8 cellular contexts compared by ENCODE assay signal in the genomic region with DNA sequence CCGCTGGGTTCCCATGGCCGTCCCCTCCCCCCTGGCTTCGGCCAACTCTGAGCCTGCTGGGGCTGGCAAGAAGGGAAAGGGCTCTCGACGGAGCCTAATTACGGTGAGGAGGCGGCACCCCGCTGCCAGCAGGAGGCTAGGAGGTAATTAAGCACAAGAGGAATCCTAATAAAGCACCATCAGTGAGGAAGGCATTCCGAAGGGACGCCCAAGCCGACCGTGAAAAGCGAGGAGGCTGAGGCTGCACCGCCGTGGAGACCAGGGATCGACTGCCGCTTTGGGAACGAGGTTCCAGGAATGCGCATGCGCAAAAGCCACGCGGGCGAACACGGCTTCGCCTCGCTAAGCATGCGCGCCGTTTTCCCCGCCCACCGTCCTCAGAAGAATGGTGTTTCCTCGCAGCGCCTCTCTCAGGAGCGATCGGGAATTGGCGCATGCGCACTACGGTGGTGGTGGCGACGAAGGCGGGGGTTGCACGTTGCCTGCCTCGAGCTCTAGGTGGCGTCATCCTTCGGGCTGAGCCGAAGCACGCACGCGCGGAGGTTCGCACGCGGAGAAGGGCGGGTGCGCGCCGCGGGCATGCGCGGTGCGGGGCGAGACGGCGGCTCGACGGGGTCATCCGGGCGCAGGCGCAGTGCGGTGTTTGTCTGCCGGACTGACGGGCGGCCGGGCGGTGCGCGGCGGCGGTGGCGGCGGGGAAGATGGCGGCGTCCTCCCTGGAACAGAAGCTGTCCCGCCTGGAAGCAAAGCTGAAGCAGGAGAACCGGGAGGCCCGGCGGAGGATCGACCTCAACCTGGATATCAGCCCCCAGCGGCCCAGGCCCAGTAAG. TPM values are rescaled to one million over a fixed set of nuclear protein-coding genes. Genes with fewer than 3 reads are reported as not detected.
DNase-seq lines count a peak whose midpoint lies in the region; ATAC-seq and TF ChIP-seq lines count a peak whose summit lies in the region.

Gene MAP2K7, plus strand, starts transcription at position 634 of the 830 bp plus-strand sequence. Its CDS starts 68 bp downstream, at position 702.

- H3K36me3 Mint-ChIP-seq in activated T-cell treated with anti-CD3 and anti-CD28 coated beads, Interleukin-2, amount 50 U/mL, for 24 hours (ENCODE audit: low read depth) = peaks cover 30% of the 10 kb centered on the region

- peaks cover 35% of the 10 kb centered on the region for H3K4me1 Mint-ChIP-seq in activated T-cell treated with anti-CD3 and anti-CD28 coated beads, Interleukin-2, amount 50 U/mL, for 24 hours (ENCODE audit: low read depth)

- H3K27me3 Mint-ChIP-seq in activated T-cell treated with anti-CD3 and anti-CD28 coated beads, Interleukin-2, amount 50 U/mL, for 24 hours = no peaks in the 10 kb centered on the region

- H3K9me3 ChIP-seq in mucosa of rectum (ENCODE audit: control insufficient read depth in 2 of 2, low read length in 2 of 2) = no peaks in the 10 kb centered on the region

- no peaks in the 10 kb centered on the region for H3K9me3 Mint-ChIP-seq in activated T-cell treated with anti-CD3 and anti-CD28 coated beads, Interleukin-2, amount 50 U/mL, for 24 hours

- DNase-seq in DMS79 treated with DMSO at 0.1 percent for 48 hours (lab: John Stamatoyannopoulos, UW) (peak; percentile 99), KG1 (lab: John Stamatoyannopoulos, UW) (peak; percentile 99), erythroblast (lab: John Stamatoyannopoulos, UW) (peak; percentile 100)
- DNase-seq in activated T-cell treated with anti-CD3 and anti-CD28 coated beads, Interleukin-2, amount 50 U/mL, for 24 hours = peak; percentile 100
- DNase-seq in stimulated activated CD8-positive, alpha-beta memory T cell treated with anti-CD3 and anti-CD28 coated beads, Interleukin-4, amount 100 ng/mL, for 48 hours = peak; percentile 100

- H3K27ac Mint-ChIP-seq in activated T-cell treated with anti-CD3 and anti-CD28 coated beads, Interleukin-2, amount 50 U/mL, for 24 hours = peak within 1 kb of the TSS; percentile 97

- peak within 1 kb of the TSS; percentile 88 for H3K4me3 Mint-ChIP-seq in activated T-cell treated with anti-CD3 and anti-CD28 coated beads, Interleukin-2, amount 50 U/mL, for 24 hours

- peak; percentile 89 for TF ChIP-seq POLR2A in erythroblast (IDR thresholded peaks at IDR 0.05; ENCODE audit: low read length)

- H3K4me1 ChIP-seq in mucosa of rectum (ENCODE audit: control insufficient read depth in 2 of 2, insufficient read depth in 2 of 2, low read length in 2 of 2) = peaks cover 16 to 19% of the 10 kb centered on the region in 2 donors

- peak within 1 kb of the TSS; percentile 84 to 86 for H3K27ac ChIP-seq in mucosa of rectum (ENCODE audit: low read depth in 2 of 2, low read length in 2 of 2)

- no peaks in the 10 kb centered on the region for H3K27me3 ChIP-seq in mucosa of rectum (ENCODE audit: control insufficient read depth in 2 of 2, insufficient read depth in 2 of 2, low read length in 2 of 2)

- peak within 1 kb of the TSS; percentile 84 to 92 for H3K4me3 ChIP-seq in mucosa of rectum (ENCODE audit: low read length in 2 of 2)

- H3K36me3 ChIP-seq in mucosa of rectum (ENCODE audit: control insufficient read depth in 2 of 2, insufficient read depth in 2 of 2, low read length in 2 of 2) = no peaks in the 10 kb centered on the region

- H3K9ac ChIP-seq in mucosa of rectum (ENCODE audit: low read depth in 1 of 2, low read length in 2 of 2) = peak within 1 kb of the TSS; percentile 81 to 96

- ATAC-seq in GM21723 (IDR thresholded peaks at IDR 0.05; ENCODE audit: unreplicated experiment) = peak; percentile 72

TF ChIP-seq in PFSK-1, 5 proteins besides CTCF, POLR2A, EP300 and RAD21:
- TF ChIP-seq, protein P1, sequence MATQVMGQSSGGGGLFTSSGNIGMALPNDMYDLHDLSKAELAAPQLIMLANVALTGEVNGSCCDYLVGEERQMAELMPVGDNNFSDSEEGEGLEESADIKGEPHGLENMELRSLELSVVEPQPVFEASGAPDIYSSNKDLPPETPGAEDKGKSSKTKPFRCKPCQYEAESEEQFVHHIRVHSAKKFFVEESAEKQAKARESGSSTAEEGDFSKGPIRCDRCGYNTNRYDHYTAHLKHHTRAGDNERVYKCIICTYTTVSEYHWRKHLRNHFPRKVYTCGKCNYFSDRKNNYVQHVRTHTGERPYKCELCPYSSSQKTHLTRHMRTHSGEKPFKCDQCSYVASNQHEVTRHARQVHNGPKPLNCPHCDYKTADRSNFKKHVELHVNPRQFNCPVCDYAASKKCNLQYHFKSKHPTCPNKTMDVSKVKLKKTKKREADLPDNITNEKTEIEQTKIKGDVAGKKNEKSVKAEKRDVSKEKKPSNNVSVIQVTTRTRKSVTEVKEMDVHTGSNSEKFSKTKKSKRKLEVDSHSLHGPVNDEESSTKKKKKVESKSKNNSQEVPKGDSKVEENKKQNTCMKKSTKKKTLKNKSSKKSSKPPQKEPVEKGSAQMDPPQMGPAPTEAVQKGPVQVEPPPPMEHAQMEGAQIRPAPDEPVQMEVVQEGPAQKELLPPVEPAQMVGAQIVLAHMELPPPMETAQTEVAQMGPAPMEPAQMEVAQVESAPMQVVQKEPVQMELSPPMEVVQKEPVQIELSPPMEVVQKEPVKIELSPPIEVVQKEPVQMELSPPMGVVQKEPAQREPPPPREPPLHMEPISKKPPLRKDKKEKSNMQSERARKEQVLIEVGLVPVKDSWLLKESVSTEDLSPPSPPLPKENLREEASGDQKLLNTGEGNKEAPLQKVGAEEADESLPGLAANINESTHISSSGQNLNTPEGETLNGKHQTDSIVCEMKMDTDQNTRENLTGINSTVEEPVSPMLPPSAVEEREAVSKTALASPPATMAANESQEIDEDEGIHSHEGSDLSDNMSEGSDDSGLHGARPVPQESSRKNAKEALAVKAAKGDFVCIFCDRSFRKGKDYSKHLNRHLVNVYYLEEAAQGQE (IDR thresholded peaks at IDR 0.05; ENCODE audit: insufficient read depth in 1 of 2, low read depth in 2 of 2, low read length in 2 of 2) = peak; percentile 53 to 68; a peak in 3 of 4 replicates
- peak; percentile 99 for TF ChIP-seq POLR2AphosphoS5 (IDR thresholded peaks at IDR 0.05; ENCODE audit: low read depth, low read length)
- peak; percentile 98 for TF ChIP-seq TAF1 (IDR thresholded peaks at IDR 0.05; ENCODE audit: borderline replicate concordance, insufficient read depth, low read length)
- TF ChIP-seq FOXP2 (optimal IDR thresholded peaks at IDR 0.05; ENCODE audit: borderline replicate concordance, extremely low read depth, extremely low read length, insufficient read depth) = no peak
- TF ChIP-seq SIN3A (IDR thresholded peaks at IDR 0.05; ENCODE audit: borderline replicate concordance, insufficient read depth, low read length) = 0 out of 2 replicates have a peak, but pooled peaks have one; percentile 62

RNA-seq across cellular contexts. Expression of gene MAP2K7, which starts in this region (rescaled TPM):
- polyA plus RNA-seq in PFSK-1 (2012; ENCODE audit: insufficient read length, low read depth) = 98.9 TPM

Comparison
In these comparisons a context has a peak if more than half of its experiments do, and no peak if none do; other contexts are left out.
1. Peak in every context shown above with its lines: DNase-seq, ATAC-seq, H3K4me3 ChIP-seq and H3K27ac ChIP-seq.